ENCODE assay signal across 1 cellular context in genomic region chr16:52573365-52574104, GRCh38.
TF ChIP-seq lines count a peak whose summit lies in the region.

No MANE protein-coding gene starts in this region.

TF ChIP-seq in HepG2, 621 proteins besides CTCF, POLR2A, EP300 and RAD21 (continued from another document and continues in another):
- TF ChIP-seq, protein P1, sequence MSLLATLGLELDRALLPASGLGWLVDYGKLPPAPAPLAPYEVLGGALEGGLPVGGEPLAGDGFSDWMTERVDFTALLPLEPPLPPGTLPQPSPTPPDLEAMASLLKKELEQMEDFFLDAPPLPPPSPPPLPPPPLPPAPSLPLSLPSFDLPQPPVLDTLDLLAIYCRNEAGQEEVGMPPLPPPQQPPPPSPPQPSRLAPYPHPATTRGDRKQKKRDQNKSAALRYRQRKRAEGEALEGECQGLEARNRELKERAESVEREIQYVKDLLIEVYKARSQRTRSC (CRISPR knock-in tag; IDR thresholded peaks at IDR 0.05; ENCODE audit: low read depth) = no peak
- TF ChIP-seq GTF3A (CRISPR knock-in tag; conservative IDR thresholded peaks at IDR 0.05) (no peak), ZBTB7A (CRISPR knock-in tag; IDR thresholded peaks at IDR 0.05) (no peak), SNAPC2 (CRISPR knock-in tag; IDR thresholded peaks at IDR 0.05) (peak; percentile 94), ADNP (CRISPR knock-in tag; IDR thresholded peaks at IDR 0.05) (peak; percentile 88), ZFP82 (CRISPR knock-in tag; IDR thresholded peaks at IDR 0.05; ENCODE audit: borderline replicate concordance) (no peak), KDM5B (CRISPR knock-in tag; IDR thresholded peaks at IDR 0.05; ENCODE audit: borderline replicate concordance) (no peak), ZBTB38 (CRISPR knock-in tag; IDR thresholded peaks at IDR 0.05) (no peak), ZNF274 (CRISPR knock-in tag; IDR thresholded peaks at IDR 0.05) (no peak), GFI1 (CRISPR knock-in tag; IDR thresholded peaks at IDR 0.05; ENCODE audit: borderline replicate concordance) (peak; percentile 93), TBX3 (IDR thresholded peaks at IDR 0.05; ENCODE audit: borderline replicate concordance) (no peak), PLRG1 (conservative IDR thresholded peaks at IDR 0.05) (no peak), EED (CRISPR knock-in tag; IDR thresholded peaks at IDR 0.05) (no peak), ZNF572 (CRISPR knock-in tag; IDR thresholded peaks at IDR 0.05) (no peak), ZNF605 (CRISPR knock-in tag; IDR thresholded peaks at IDR 0.05) (peak; percentile 69), GATAD2A (CRISPR knock-in tag; IDR thresholded peaks at IDR 0.05) (peak; percentile 95), ZUFSP (CRISPR knock-in tag; IDR thresholded peaks at IDR 0.05; ENCODE audit: borderline replicate concordance) (no peak), ZNF883 (CRISPR knock-in tag; IDR thresholded peaks at IDR 0.05; ENCODE audit: not compliant biosample characterization) (no peak), MYNN (CRISPR knock-in tag; IDR thresholded peaks at IDR 0.05; ENCODE audit: low read depth) (no peak), FLYWCH1 (CRISPR knock-in tag; IDR thresholded peaks at IDR 0.05) (no peak), GPN1 (CRISPR knock-in tag; IDR thresholded peaks at IDR 0.05; ENCODE audit: borderline replicate concordance) (no peak), HDAC6 (IDR thresholded peaks at IDR 0.05; ENCODE audit: low read depth, low read length) (no peak), PCBP2 (optimal IDR thresholded peaks at IDR 0.05; ENCODE audit: low read depth, low read length, poor library complexity, severe bottlenecking) (no peak), GABPA (IDR thresholded peaks at IDR 0.05; ENCODE audit: low read depth, low read length) (no peak), GABPA (CRISPR knock-in tag; IDR thresholded peaks at IDR 0.05; ENCODE audit: low read depth) (peak; percentile 77), KLF13 (CRISPR knock-in tag; IDR thresholded peaks at IDR 0.05) (no peak), MBD4 (IDR thresholded peaks at IDR 0.05; ENCODE audit: borderline replicate concordance, low read length) (no peak; the same call in 1 of the 2 replicates), CBFB (CRISPR knock-in tag; IDR thresholded peaks at IDR 0.05) (0 out of 2 replicates have a peak, but pooled peaks have one; percentile 27), HNF4A (CRISPR knock-in tag; IDR thresholded peaks at IDR 0.05) (peak; percentile 66; the same call in 1 of the 2 replicates), FOXP1 (IDR thresholded peaks at IDR 0.05) (no peak), FOXP1 (CRISPR knock-in tag; IDR thresholded peaks at IDR 0.05) (peak; percentile 93), ZNF629 (CRISPR knock-in tag; conservative IDR thresholded peaks at IDR 0.05) (no peak; the same call in 1 of the 2 replicates), FIP1L1 (IDR thresholded peaks at IDR 0.05; ENCODE audit: borderline replicate concordance, insufficient read depth, low read depth, low read length) (no peak), ZNF678 (CRISPR knock-in tag; IDR thresholded peaks at IDR 0.05) (no peak), CAMTA2 (CRISPR knock-in tag; IDR thresholded peaks at IDR 0.05; ENCODE audit: borderline replicate concordance) (no peak), ISX (CRISPR knock-in tag; conservative IDR thresholded peaks at IDR 0.05) (no peak), ZBTB39 (CRISPR knock-in tag; IDR thresholded peaks at IDR 0.05) (peak; percentile 86; the same call in 1 of the 2 replicates), ZBTB20 (CRISPR knock-in tag; IDR thresholded peaks at IDR 0.05; ENCODE audit: borderline replicate concordance, low read depth) (peak; percentile 86; the same call in 1 of the 2 replicates), ZNF562 (CRISPR knock-in tag; IDR thresholded peaks at IDR 0.05; ENCODE audit: borderline replicate concordance) (no peak), MXD4 (CRISPR knock-in tag; IDR thresholded peaks at IDR 0.05) (peak; percentile 63; the same call in 1 of the 2 replicates), NFIC (IDR thresholded peaks at IDR 0.05; ENCODE audit: low read length) (peak; percentile 88), THYN1 (CRISPR knock-in tag; IDR thresholded peaks at IDR 0.05; ENCODE audit: borderline replicate concordance, low read depth) (0 out of 2 replicates have a peak, but pooled peaks have one; percentile 80), ZFX (CRISPR knock-in tag; IDR thresholded peaks at IDR 0.05; ENCODE audit: low read depth) (0 out of 2 replicates have a peak, but pooled peaks have one; percentile 54), ZFP37 (CRISPR knock-in tag; IDR thresholded peaks at IDR 0.05; ENCODE audit: borderline replicate concordance) (no peak), ZNF773 (CRISPR knock-in tag; IDR thresholded peaks at IDR 0.05; ENCODE audit: borderline replicate concordance) (no peak), ZNF83 (CRISPR knock-in tag; IDR thresholded peaks at IDR 0.05; ENCODE audit: borderline replicate concordance) (no peak)
- TF ChIP-seq, protein P2, sequence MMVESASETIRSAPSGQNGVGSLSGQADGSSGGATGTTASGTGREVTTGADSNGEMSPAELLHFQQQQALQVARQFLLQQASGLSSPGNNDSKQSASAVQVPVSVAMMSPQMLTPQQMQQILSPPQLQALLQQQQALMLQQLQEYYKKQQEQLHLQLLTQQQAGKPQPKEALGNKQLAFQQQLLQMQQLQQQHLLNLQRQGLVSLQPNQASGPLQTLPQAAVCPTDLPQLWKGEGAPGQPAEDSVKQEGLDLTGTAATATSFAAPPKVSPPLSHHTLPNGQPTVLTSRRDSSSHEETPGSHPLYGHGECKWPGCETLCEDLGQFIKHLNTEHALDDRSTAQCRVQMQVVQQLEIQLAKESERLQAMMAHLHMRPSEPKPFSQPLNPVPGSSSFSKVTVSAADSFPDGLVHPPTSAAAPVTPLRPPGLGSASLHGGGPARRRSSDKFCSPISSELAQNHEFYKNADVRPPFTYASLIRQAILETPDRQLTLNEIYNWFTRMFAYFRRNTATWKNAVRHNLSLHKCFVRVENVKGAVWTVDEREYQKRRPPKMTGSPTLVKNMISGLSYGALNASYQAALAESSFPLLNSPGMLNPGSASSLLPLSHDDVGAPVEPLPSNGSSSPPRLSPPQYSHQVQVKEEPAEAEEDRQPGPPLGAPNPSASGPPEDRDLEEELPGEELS (CRISPR knock-in tag; IDR thresholded peaks at IDR 0.05) = peak; percentile 96
- TF ChIP-seq, protein P3, sequence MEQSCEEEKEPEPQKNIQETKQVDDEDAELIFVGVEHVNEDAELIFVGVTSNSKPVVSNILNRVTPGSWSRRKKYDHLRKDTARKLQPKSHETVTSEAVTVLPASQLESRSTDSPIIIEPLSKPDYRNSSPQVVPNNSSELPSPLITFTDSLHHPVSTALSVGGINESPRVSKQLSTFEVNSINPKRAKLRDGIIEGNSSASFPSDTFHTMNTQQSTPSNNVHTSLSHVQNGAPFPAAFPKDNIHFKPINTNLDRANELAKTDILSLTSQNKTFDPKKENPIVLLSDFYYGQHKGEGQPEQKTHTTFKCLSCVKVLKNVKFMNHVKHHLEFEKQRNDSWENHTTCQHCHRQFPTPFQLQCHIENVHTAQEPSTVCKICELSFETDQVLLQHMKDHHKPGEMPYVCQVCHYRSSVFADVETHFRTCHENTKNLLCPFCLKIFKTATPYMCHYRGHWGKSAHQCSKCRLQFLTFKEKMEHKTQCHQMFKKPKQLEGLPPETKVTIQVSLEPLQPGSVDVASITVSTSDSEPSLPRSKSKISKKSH (CRISPR knock-in tag; IDR thresholded peaks at IDR 0.05; ENCODE audit: borderline replicate concordance) = no peak
- TF ChIP-seq, protein P4, sequence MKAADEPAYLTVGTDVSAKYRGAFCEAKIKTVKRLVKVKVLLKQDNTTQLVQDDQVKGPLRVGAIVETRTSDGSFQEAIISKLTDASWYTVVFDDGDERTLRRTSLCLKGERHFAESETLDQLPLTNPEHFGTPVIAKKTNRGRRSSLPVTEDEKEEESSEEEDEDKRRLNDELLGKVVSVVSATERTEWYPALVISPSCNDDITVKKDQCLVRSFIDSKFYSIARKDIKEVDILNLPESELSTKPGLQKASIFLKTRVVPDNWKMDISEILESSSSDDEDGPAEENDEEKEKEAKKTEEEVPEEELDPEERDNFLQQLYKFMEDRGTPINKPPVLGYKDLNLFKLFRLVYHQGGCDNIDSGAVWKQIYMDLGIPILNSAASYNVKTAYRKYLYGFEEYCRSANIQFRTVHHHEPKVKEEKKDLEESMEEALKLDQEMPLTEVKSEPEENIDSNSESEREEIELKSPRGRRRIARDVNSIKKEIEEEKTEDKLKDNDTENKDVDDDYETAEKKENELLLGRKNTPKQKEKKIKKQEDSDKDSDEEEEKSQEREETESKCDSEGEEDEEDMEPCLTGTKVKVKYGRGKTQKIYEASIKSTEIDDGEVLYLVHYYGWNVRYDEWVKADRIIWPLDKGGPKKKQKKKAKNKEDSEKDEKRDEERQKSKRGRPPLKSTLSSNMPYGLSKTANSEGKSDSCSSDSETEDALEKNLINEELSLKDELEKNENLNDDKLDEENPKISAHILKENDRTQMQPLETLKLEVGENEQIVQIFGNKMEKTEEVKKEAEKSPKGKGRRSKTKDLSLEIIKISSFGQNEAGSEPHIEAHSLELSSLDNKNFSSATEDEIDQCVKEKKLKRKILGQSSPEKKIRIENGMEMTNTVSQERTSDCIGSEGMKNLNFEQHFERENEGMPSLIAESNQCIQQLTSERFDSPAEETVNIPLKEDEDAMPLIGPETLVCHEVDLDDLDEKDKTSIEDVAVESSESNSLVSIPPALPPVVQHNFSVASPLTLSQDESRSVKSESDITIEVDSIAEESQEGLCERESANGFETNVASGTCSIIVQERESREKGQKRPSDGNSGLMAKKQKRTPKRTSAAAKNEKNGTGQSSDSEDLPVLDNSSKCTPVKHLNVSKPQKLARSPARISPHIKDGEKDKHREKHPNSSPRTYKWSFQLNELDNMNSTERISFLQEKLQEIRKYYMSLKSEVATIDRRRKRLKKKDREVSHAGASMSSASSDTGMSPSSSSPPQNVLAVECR (CRISPR knock-in tag; IDR thresholded peaks at IDR 0.05; ENCODE audit: borderline replicate concordance) = peak; percentile 65; the same call in 1 of the 2 replicates
- TF ChIP-seq, protein P5, sequence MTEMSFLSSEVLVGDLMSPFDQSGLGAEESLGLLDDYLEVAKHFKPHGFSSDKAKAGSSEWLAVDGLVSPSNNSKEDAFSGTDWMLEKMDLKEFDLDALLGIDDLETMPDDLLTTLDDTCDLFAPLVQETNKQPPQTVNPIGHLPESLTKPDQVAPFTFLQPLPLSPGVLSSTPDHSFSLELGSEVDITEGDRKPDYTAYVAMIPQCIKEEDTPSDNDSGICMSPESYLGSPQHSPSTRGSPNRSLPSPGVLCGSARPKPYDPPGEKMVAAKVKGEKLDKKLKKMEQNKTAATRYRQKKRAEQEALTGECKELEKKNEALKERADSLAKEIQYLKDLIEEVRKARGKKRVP (CRISPR knock-in tag; IDR thresholded peaks at IDR 0.05) = peak in 1 of 2 experiments; percentile 78; a peak in 2 of 4 replicates
- TF ChIP-seq, protein P6, sequence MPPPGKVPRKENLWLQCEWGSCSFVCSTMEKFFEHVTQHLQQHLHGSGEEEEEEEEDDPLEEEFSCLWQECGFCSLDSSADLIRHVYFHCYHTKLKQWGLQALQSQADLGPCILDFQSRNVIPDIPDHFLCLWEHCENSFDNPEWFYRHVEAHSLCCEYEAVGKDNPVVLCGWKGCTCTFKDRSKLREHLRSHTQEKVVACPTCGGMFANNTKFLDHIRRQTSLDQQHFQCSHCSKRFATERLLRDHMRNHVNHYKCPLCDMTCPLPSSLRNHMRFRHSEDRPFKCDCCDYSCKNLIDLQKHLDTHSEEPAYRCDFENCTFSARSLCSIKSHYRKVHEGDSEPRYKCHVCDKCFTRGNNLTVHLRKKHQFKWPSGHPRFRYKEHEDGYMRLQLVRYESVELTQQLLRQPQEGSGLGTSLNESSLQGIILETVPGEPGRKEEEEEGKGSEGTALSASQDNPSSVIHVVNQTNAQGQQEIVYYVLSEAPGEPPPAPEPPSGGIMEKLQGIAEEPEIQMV (CRISPR knock-in tag; IDR thresholded peaks at IDR 0.05; ENCODE audit: low read depth) = 0 out of 2 replicates have a peak, but pooled peaks have one; percentile 40
